Comparison of ENCODE assay signal across 17 cellular contexts in the genomic region with DNA sequence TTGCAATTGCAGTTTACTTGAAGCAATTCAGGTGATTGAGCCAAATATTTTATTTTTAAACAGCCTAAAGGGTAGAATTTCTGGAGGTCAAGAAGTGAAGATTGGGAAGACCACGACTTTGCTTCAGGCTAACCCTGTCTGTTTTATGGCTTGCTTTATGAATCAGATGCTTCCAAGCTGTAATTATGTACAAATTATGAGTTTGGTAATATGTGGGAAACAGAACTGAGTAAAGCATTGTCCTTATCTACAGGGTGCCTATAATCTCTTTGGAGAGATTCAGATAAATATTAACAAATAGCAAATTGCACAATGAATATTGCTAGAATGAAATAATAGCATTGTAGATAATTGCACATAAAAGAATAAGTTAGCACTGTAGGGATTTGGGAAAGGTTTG.
A peak's percentile ranks its signal among the peaks of the same experiment; 100 is the strongest.
DNase-seq lines count a peak whose midpoint lies in the region; ATAC-seq and TF ChIP-seq lines count a peak whose summit lies in the region.
"Had no signal": no experiment of that assay in that cellular context is flagged by ENCODE, and none has a peak within 500 bp of the region (broad histone marks: within the 10 kb centered on the region; RNA-seq: fewer than 3 reads in every experiment).

No MANE protein-coding gene starts in this region.

- BruUV-seq in OCI-LY7 (replicated peaks; lab: Mats Ljungman, UMichigan), result no TSS peak

- no peak overlapping the region for H3K4me3 ChIP-seq in fibroblast of villous mesenchyme (ENCODE audit: low read depth, low read length)
- H3K4me3 ChIP-seq in OCI-LY7 (ENCODE audit: low read depth, low read length, poor library complexity, severe bottlenecking), result no peak overlapping the region
- H3K4me3 ChIP-seq: BLaER1, K562 had no signal

- H3K9me3 ChIP-seq in OCI-LY7 (ENCODE audit: low read length), result no peaks in the 10 kb centered on the region
- H3K9me3 ChIP-seq: BLaER1 had no signal

- no peak overlapping the region for H3K4me2 ChIP-seq in OCI-LY7 (ENCODE audit: low read length)
- H3K4me2 ChIP-seq: BLaER1 had no signal

- DNase-seq in COR-L47 (lab: John Stamatoyannopoulos, UW) (peak; percentile 19), NCI-H1417 treated with DMSO at 0.1 percent for 48 hours (lab: John Stamatoyannopoulos, UW) (peak; percentile 77), RPMI7951 (ENCODE audit: low read depth) (peak; percentile 5), fibroblast of villous mesenchyme (ENCODE audit: low read depth) (peak; percentile 17), OCI-LY7 (ENCODE audit: low spot score) (no peak)
- DNase-seq: Calu3; CD4-positive, alpha-beta memory T cell; DMS79 treated with DMSO at 0.1 percent for 48 hours; GF-D8; H9; IMR-90 had no signal

- POLR2A ChIA-PET in OCI-LY7 (lab: Charles Lee), result no interaction called here

- H3K27ac ChIP-seq in OCI-LY7 (ENCODE audit: low read depth, low read length, poor library complexity, severe bottlenecking), result no peak overlapping the region
- H3K27ac ChIP-seq: BLaER1, HL-60 had no signal

- H3K9me2 ChIP-seq in OCI-LY7 (ENCODE audit: insufficient read depth, low read length), result no peaks in the 10 kb centered on the region

- H3K4me1 ChIP-seq in OCI-LY7 (ENCODE audit: insufficient read depth, low read length, poor library complexity, severe bottlenecking), result no peaks in the 10 kb centered on the region
- H3K4me1 ChIP-seq: BLaER1 had no signal

- intact Hi-C loops in OCI-LY7 (cut with micrococcal nuclease; ENCODE audit: unreplicated experiment), result no loop called here

- ATAC-seq in GM21526 (IDR thresholded peaks at IDR 0.05; ENCODE audit: low FRiP score, unreplicated experiment), result no peak
- ATAC-seq in HG02759 (IDR thresholded peaks at IDR 0.05; ENCODE audit: unreplicated experiment), result no peak
- ATAC-seq in HG02610 (IDR thresholded peaks at IDR 0.05; ENCODE audit: unreplicated experiment), result no peak
- ATAC-seq: K562 had no signal

- CTCF ChIA-PET in OCI-LY7 (lab: Charles Lee; ENCODE audit: unreplicated experiment), result no interaction called here

- H2AFZ ChIP-seq in OCI-LY7 (ENCODE audit: low read length), result no peak overlapping the region

- no peaks in the 10 kb centered on the region for H3K36me3 ChIP-seq in OCI-LY7 (ENCODE audit: insufficient read depth, low read length)
- H3K36me3 ChIP-seq: BLaER1 had no signal

- TF ChIP-seq CTCF in fibroblast of villous mesenchyme (IDR thresholded peaks at IDR 0.05; ENCODE audit: insufficient read depth, low read depth, low read length) (no peak), OCI-LY7 (conservative IDR thresholded peaks at IDR 0.05; ENCODE audit: low read length) (no peak)

- no peaks in the 10 kb centered on the region for H4K20me1 ChIP-seq in OCI-LY7 (ENCODE audit: insufficient read depth, low read length)
- H4K20me1 ChIP-seq: BLaER1 had no signal

- no peaks in the 10 kb centered on the region for H3K79me2 ChIP-seq in OCI-LY7 (ENCODE audit: insufficient read depth, low read depth, low read length)
